In the genomic region with DNA sequence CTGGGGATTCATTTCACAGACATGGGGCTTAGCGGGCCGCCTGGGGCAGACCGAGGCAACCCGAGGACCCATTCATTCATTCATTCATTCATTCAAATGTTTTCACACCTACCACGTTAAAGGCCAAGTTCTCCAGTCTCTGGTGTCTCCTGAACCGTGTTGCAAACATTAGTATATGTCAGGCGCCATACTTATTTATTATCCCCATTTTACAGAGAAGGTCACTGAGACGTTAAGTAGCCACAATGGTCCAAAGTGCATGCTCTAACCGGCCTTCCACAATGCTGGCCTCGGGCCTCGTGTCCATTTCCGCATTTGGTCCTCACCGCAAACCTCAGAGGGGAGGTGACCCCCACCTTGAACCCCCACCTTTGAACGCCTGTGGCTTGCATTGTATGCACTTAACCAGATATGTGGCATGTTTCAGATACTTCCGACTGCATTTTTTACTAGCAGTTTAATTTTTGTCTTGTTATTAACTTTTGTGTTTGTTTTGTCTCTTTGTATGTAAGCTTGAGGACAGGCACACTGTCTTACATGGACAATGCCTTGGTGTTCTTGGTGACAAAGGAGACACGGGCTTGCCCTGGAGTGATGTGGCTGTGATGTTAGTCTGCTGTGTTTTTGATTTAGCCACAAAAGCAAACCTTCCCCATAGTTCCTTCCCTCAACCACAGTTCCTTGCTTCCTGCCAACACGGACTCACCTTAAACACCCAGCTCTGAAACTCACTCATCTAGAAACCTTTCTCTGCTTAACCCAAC, we compare ENCODE assay signal across 7 cellular contexts. TPM values are rescaled to one million over a fixed set of nuclear protein-coding genes. Genes with fewer than 3 reads are reported as not detected.
DNase-seq lines count a peak whose midpoint lies in the region; ATAC-seq and TF ChIP-seq lines count a peak whose summit lies in the region.

No MANE protein-coding gene starts in this region.

- no peaks in the 10 kb centered on the region for H3K9me3 Mint-ChIP-seq in activated T-helper 17 cell treated with anti-CD3 and anti-CD28 coated beads, Interleukin-2, amount 50 U/mL, for 72 hours
- H3K9me3 Mint-ChIP-seq in stimulated activated effector memory CD8-positive, alpha-beta T cell treated with anti-CD3 and anti-CD28 coated beads, Interleukin-12 subunit alpha, Interleukin-12 subunit beta, amount 100 ng/mL, for 72 hours: no peaks in the 10 kb centered on the region

- DNase-seq in HK-2 (ENCODE audit: unreplicated experiment): peak; percentile 63
- no peak for DNase-seq in stimulated activated effector memory CD8-positive, alpha-beta T cell treated with anti-CD3 and anti-CD28 coated beads, Interleukin-12 subunit alpha, Interleukin-12 subunit beta, amount 100 ng/mL, for 72 hours (ENCODE audit: low spot score in 2 of 2)
- DNase-seq in retina: no peak
- no peak for DNase-seq in RKO (ENCODE audit: low spot score)

- peak overlapping the region; percentile 85 for H3K27ac Mint-ChIP-seq in activated T-helper 17 cell treated with anti-CD3 and anti-CD28 coated beads, Interleukin-2, amount 50 U/mL, for 72 hours
- peak overlapping the region; percentile 2 for H3K27ac Mint-ChIP-seq in stimulated activated effector memory CD8-positive, alpha-beta T cell treated with anti-CD3 and anti-CD28 coated beads, Interleukin-12 subunit alpha, Interleukin-12 subunit beta, amount 100 ng/mL, for 72 hours

- no peaks in the 10 kb centered on the region for H3K36me3 ChIP-seq in iPS-18a (ENCODE audit: control insufficient read depth, low read depth, low read length)

- no peak for TF ChIP-seq POLR2A in GM18505 (IDR thresholded peaks at IDR 0.05; ENCODE audit: borderline replicate concordance, extremely low read depth, insufficient read depth, insufficient read length)

- H3K27me3 ChIP-seq in iPS-18a (ENCODE audit: control insufficient read depth, insufficient read depth, low read length): peaks cover 43% of the 10 kb centered on the region

- no peak overlapping the region for H3K9ac ChIP-seq in iPS-18a (ENCODE audit: low read length)

- peak overlapping the region; percentile 75 for H3K4me3 ChIP-seq in iPS-18a (ENCODE audit: low read length)

- H3K27me3 Mint-ChIP-seq in activated T-helper 17 cell treated with anti-CD3 and anti-CD28 coated beads, Interleukin-2, amount 50 U/mL, for 72 hours: no peaks in the 10 kb centered on the region

- H3K27ac ChIP-seq in iPS-18a (ENCODE audit: low read length): no peak overlapping the region

- ATAC-seq in activated T-helper 17 cell treated with anti-CD3 and anti-CD28 coated beads, Interleukin-2, amount 50 U/mL, for 72 hours (replicated peaks): peak; percentile 31
- ATAC-seq in stimulated activated effector memory CD8-positive, alpha-beta T cell treated with anti-CD3 and anti-CD28 coated beads, Interleukin-12 subunit alpha, Interleukin-12 subunit beta, amount 100 ng/mL, for 72 hours: no peak
- no peak for ATAC-seq in GM18505 (IDR thresholded peaks at IDR 0.05; ENCODE audit: unreplicated experiment)

- H3K4me1 Mint-ChIP-seq in activated T-helper 17 cell treated with anti-CD3 and anti-CD28 coated beads, Interleukin-2, amount 50 U/mL, for 72 hours: peaks cover 31% of the 10 kb centered on the region
- peaks cover 43% of the 10 kb centered on the region for H3K4me1 Mint-ChIP-seq in stimulated activated effector memory CD8-positive, alpha-beta T cell treated with anti-CD3 and anti-CD28 coated beads, Interleukin-12 subunit alpha, Interleukin-12 subunit beta, amount 100 ng/mL, for 72 hours

- peaks cover 27% of the 10 kb centered on the region for H3K36me3 Mint-ChIP-seq in activated T-helper 17 cell treated with anti-CD3 and anti-CD28 coated beads, Interleukin-2, amount 50 U/mL, for 72 hours (ENCODE audit: low read depth)
- H3K36me3 Mint-ChIP-seq in stimulated activated effector memory CD8-positive, alpha-beta T cell treated with anti-CD3 and anti-CD28 coated beads, Interleukin-12 subunit alpha, Interleukin-12 subunit beta, amount 100 ng/mL, for 72 hours: peaks cover 30% of the 10 kb centered on the region

- H3K4me3 Mint-ChIP-seq in activated T-helper 17 cell treated with anti-CD3 and anti-CD28 coated beads, Interleukin-2, amount 50 U/mL, for 72 hours: peak overlapping the region; percentile 83
- peak overlapping the region; percentile 79 for H3K4me3 Mint-ChIP-seq in stimulated activated effector memory CD8-positive, alpha-beta T cell treated with anti-CD3 and anti-CD28 coated beads, Interleukin-12 subunit alpha, Interleukin-12 subunit beta, amount 100 ng/mL, for 72 hours

- no peaks in the 10 kb centered on the region for H3K9me3 ChIP-seq in iPS-18a (ENCODE audit: control insufficient read depth, low read depth, low read length)

- no peaks in the 10 kb centered on the region for H3K4me1 ChIP-seq in iPS-18a (ENCODE audit: control insufficient read depth, low read depth, low read length)

RNA-seq across cellular contexts. Expression of gene IFFO2, which starts 1.2 kb away (rescaled TPM):
- total RNA-seq in activated T-helper 17 cell treated with anti-CD3 and anti-CD28 coated beads, Interleukin-2, amount 50 U/mL, for 72 hours: 10 to 100 TPM; 17.0 to 38.2 TPM

RNA-seq across cellular contexts. Expression of gene ALDH4A1, which starts 55.4 kb away (rescaled TPM):
- 1 to 10 TPM; 3.5 to 4.8 TPM for total RNA-seq in activated T-helper 17 cell treated with anti-CD3 and anti-CD28 coated beads, Interleukin-2, amount 50 U/mL, for 72 hours
